18 cellular contexts compared by ENCODE assay signal in the genomic region with DNA sequence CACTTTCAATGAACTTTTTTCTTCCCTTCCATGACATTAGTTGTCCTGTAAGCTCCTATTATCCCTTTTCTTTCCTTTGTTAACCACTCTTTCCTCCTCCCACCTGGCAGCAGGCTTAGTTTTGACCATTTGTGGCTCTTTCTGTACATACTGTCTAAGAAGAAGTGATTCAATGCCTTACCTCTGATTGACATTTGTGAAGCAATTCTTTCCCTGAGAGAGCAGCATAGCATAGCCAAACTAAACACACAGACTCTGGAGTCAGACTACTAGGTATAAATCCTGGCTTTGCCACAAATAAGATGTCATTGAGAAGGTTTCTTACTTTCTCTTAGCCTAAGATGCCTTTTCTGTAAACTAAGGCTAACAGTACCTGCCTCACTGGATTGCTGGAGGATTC.
"Had no signal": no experiment of that assay in that cellular context is flagged by ENCODE, and none has a peak within 500 bp of the region (broad histone marks: within the 10 kb centered on the region; RNA-seq: fewer than 3 reads in every experiment).

No MANE protein-coding gene starts in this region.

- H3K9me3 ChIP-seq: gastrocnemius medialis, prostate gland had no signal

- H3K27me3 ChIP-seq: ascending aorta, gastrocnemius medialis, right atrium auricular region, upper lobe of left lung had no signal

- H3K4me1 ChIP-seq: gastrocnemius medialis, prostate gland, right atrium auricular region had no signal

- H3K27ac Mint-ChIP-seq: activated B cell treated with CpG ODN at 0.5 μM for 24 hours; activated CD4-positive, alpha-beta memory T cell treated with anti-CD3 and anti-CD28 coated beads for 36 hours; activated T-cell treated with anti-CD3 and anti-CD28 coated beads, Interleukin-2, amount 50 U/mL, for 72 hours; T-helper 1 cell treated with Interleukin-12 subunit alpha and Interleukin-12 subunit beta and Interleukin-4 antibody, amounts not matched to agents 30 μg/mL and 1 μg/mL, for 36 hours had no signal

- H3K27ac ChIP-seq: ascending aorta, gastrocnemius medialis, prostate gland, right atrium auricular region, upper lobe of left lung had no signal

- H3K27me3 Mint-ChIP-seq: activated B cell treated with CpG ODN at 0.5 μM for 24 hours; activated CD4-positive, alpha-beta memory T cell treated with anti-CD3 and anti-CD28 coated beads for 36 hours; activated naive CD4-positive, alpha-beta T cell treated with anti-CD3 and anti-CD28 coated beads, Interleukin-2, amount 50 U/mL, for 24 hours had no signal

- H3K36me3 ChIP-seq: gastrocnemius medialis, prostate gland had no signal

- DNase-seq: activated B cell treated with CpG ODN at 0.5 μM for 24 hours; activated CD4-positive, alpha-beta memory T cell treated with anti-CD3 and anti-CD28 coated beads for 36 hours; activated CD4-positive, alpha-beta T cell treated with anti-CD3 and anti-CD28 coated beads for 4 hours; activated gamma-delta T cell; activated T-cell treated with anti-CD3 and anti-CD28 coated beads, Interleukin-2, amount 50 U/mL, for 72 hours; effector CD4-positive, alpha-beta T cell; gastrocnemius medialis; hippocampal formation; mesenchymal stem cell; stimulated activated CD4-positive, alpha-beta T cell treated with anti-CD3 and anti-CD28 coated beads, Interleukin-12 subunit alpha, Interleukin-12 subunit beta, amount 100 ng/mL, for 4 hours; stimulated activated CD4-positive, alpha-beta T cell treated with anti-CD3 and anti-CD28 coated beads, Interleukin-4, amount 100 ng/mL, for 4 hours; stimulated activated naive CD8-positive, alpha-beta T cell treated with anti-CD3 and anti-CD28 coated beads, Interleukin-15, Interleukin-2, amounts not matched to agents 100 U/mL and 50 U/mL, for 24 hours; upper lobe of left lung had no signal

- H3K4me3 Mint-ChIP-seq: activated B cell treated with CpG ODN at 0.5 μM for 24 hours; activated CD4-positive, alpha-beta memory T cell treated with anti-CD3 and anti-CD28 coated beads for 36 hours; activated naive CD4-positive, alpha-beta T cell treated with anti-CD3 and anti-CD28 coated beads, Interleukin-2, amount 50 U/mL, for 24 hours; activated T-cell treated with anti-CD3 and anti-CD28 coated beads, Interleukin-2, amount 50 U/mL, for 72 hours; T-helper 1 cell treated with Interleukin-12 subunit alpha and Interleukin-12 subunit beta and Interleukin-4 antibody, amounts not matched to agents 30 μg/mL and 1 μg/mL, for 36 hours had no signal

- ATAC-seq: activated T-cell treated with anti-CD3 and anti-CD28 coated beads, Interleukin-2, amount 50 U/mL, for 72 hours; gastrocnemius medialis; stimulated activated naive CD8-positive, alpha-beta T cell treated with anti-CD3 and anti-CD28 coated beads, Interleukin-15, Interleukin-2, amounts not matched to agents 100 U/mL and 50 U/mL, for 24 hours had no signal

- H3K4me3 ChIP-seq: ascending aorta, gastrocnemius medialis, prostate gland, right atrium auricular region, upper lobe of left lung had no signal
